In the genomic region with DNA sequence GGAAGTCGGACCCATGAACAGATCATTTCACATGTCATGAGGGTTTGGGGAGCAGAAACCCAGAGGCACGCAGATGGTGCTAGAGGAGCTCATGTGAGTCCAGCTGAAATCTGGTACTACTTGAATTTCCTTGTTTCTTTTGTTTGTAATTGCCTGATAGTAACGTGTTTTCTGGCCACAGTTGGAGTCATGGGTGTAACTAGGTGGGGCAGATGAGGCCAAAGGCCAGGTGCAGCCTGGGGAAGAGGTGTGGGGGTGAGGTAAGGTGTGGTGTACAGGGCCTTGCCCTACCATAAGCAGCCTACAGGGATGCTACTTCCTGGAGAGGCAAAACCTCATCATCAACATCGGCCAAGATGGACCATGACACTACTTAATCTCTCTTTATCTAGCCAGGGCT, we compare ENCODE assay signal across 25 cellular contexts.
DNase-seq lines count a peak whose midpoint lies in the region; ATAC-seq, FAIRE-seq and TF ChIP-seq lines count a peak whose summit lies in the region.
"Had no signal": no experiment of that assay in that cellular context is flagged by ENCODE, and none has a peak within 500 bp of the region (broad histone marks: within the 10 kb centered on the region; RNA-seq: fewer than 3 reads in every experiment).

No MANE protein-coding gene starts in this region.

- DNase-seq in HT-29 (ENCODE audit: low spot score): peak; percentile 44
- peak in 2 of 4 experiments; percentile 10 to 18 for DNase-seq in K562 (ENCODE audit: extremely low read depth in 1 of 4, low spot score in 3 of 4)
- DNase-seq in mucosa of descending colon: peak; percentile 79 to 87 (median 85)
- no peak for DNase-seq in type B pancreatic cell (ENCODE audit: extremely low spot score, unreplicated experiment)
- DNase-seq in tibial nerve (ENCODE audit: low spot score in 2 of 2): no peak
- DNase-seq in gastrocnemius medialis: no peak
- DNase-seq in prostate gland (ENCODE audit: low spot score): no peak
- DNase-seq: activated CD4-positive, alpha-beta T cell treated with anti-CD3 and anti-CD28 coated beads, Interleukin-2, amount 50 U/mL, for 1 hour; activated CD4-positive, CD25-positive, alpha-beta regulatory T cell; activated effector memory CD4-positive, alpha-beta T cell treated with Interleukin-2 at 50 U/mL for 16 hours; activated T-cell treated with anti-CD3 and anti-CD28 coated beads, Interleukin-2, amount 50 U/mL, for 1 hour; amygdala; brain microvascular endothelial cell; DMS79; GDM1; left ventricle myocardium superior; NCI-H2107; stimulated activated naive CD4-positive, alpha-beta T cell; T-helper 1 cell had no signal

- TF ChIP-seq EP300 in K562 (IDR thresholded peaks at IDR 0.05; ENCODE audit: low read length) (no peak), tibial nerve (IDR thresholded peaks at IDR 0.05) (no peak)

- H3K36me3 ChIP-seq in K562 (ENCODE audit: control insufficient read depth, insufficient read depth, low read length): no peaks in the 10 kb centered on the region
- no peaks in the 10 kb centered on the region for H3K36me3 ChIP-seq in mucosa of descending colon (ENCODE audit: low read depth)
- no peaks in the 10 kb centered on the region for H3K36me3 ChIP-seq in tibial nerve
- no peaks in the 10 kb centered on the region for H3K36me3 ChIP-seq in gastrocnemius medialis
- H3K36me3 ChIP-seq in prostate gland: no peaks in the 10 kb centered on the region
- H3K36me3 ChIP-seq: brain microvascular endothelial cell had no signal

- BruUV-seq in K562 (replicated peaks; lab: Mats Ljungman, UMichigan): no TSS peak

- peak overlapping the region; percentile 31 for H3K4me3 Mint-ChIP-seq in type B pancreatic cell
- H3K4me3 Mint-ChIP-seq: natural killer cell treated with Interleukin-12 subunit alpha and Interleukin-12 subunit beta and Interleukin-15 and Interleukin-18, amount 100 ng/mL, for 72 hours had no signal

- H3K9me3 ChIP-seq in K562 (replicated peaks; ENCODE audit: control insufficient read depth, insufficient read depth, low read depth, low read length) (no peaks in the 10 kb centered on the region), mucosa of descending colon (no peaks in the 10 kb centered on the region), tibial nerve (no peaks in the 10 kb centered on the region), gastrocnemius medialis (no peaks in the 10 kb centered on the region), prostate gland (no peaks in the 10 kb centered on the region)

- H3K4me3 ChIP-seq in K562: no peak overlapping the region
- H3K4me3 ChIP-seq in mucosa of descending colon: no peak overlapping the region
- H3K4me3 ChIP-seq in tibial nerve: no peak overlapping the region
- H3K4me3 ChIP-seq in gastrocnemius medialis: no peak overlapping the region
- no peak overlapping the region for H3K4me3 ChIP-seq in prostate gland
- H3K4me3 ChIP-seq: skin epidermis had no signal

- peaks cover 2% of the 10 kb centered on the region for H3K27me3 Mint-ChIP-seq in type B pancreatic cell

- no peaks in the 10 kb centered on the region for H4K20me1 ChIP-seq in K562 (replicated peaks; ENCODE audit: control insufficient read depth, insufficient read depth, low read length)

- 0 out of 2 replicates have a peak overlapping the region, but pooled peaks have one; percentile 34 for H3K4me2 ChIP-seq in K562 (ENCODE audit: insufficient read depth, low read length)

- POLR2A ChIA-PET in K562 (lab: Yijun Ruan, JAX): interaction anchor here (1.2 to 2.2 kb wide), 2 partner anchors 11 to 430 kb away, joined by 4 to 11 read pairs; no protein-coding TSS in a partner anchor

- peak overlapping the region; percentile 97 for H3K27ac Mint-ChIP-seq in type B pancreatic cell
- H3K27ac Mint-ChIP-seq: activated naive CD4-positive, alpha-beta T cell treated with anti-CD3 and anti-CD28 coated beads, Interleukin-2, amount 50 U/mL, for 72 hours had no signal

- no peaks in the 10 kb centered on the region for H3K79me2 ChIP-seq in K562 (ENCODE audit: control insufficient read depth, insufficient read depth, low read length)

- TF ChIP-seq POLR2A in K562 (conservative IDR thresholded peaks at IDR 0.05): no peak
- TF ChIP-seq POLR2A in tibial nerve (IDR thresholded peaks at IDR 0.05): no peak
- TF ChIP-seq POLR2A in gastrocnemius medialis (IDR thresholded peaks at IDR 0.05): no peak
- TF ChIP-seq POLR2A in prostate gland (IDR thresholded peaks at IDR 0.05): no peak

- in situ Hi-C loops in K562 (cut with MboI): no loop called here
- in situ Hi-C loops in gastrocnemius medialis (cut with MboI; ENCODE audit: low sequenced_read_pairs in 4 of 4): no loop called here

- intact Hi-C loops in K562 (cut with micrococcal nuclease): no loop called here
- intact Hi-C loops in mucosa of descending colon (cut with DNase I, micrococcal nuclease): loop anchor here in 1 of 2 donors (2.0 to 5.0 kb wide), 2 partner anchors 83 to 441 kb away; no protein-coding TSS in a partner anchor
- intact Hi-C loops in gastrocnemius medialis (cut with DNase I; ENCODE audit: low total_unique reads): no loop called here
- intact Hi-C loops in prostate gland (cut with DNase I): no loop called here

- CTCF ChIA-PET in K562 (lab: Yijun Ruan, JAX; ENCODE audit: low intra/inter-chr PET ratio): no interaction called here

- H3K27me3 ChIP-seq in K562 (ENCODE audit: control insufficient read depth in 2 of 2, insufficient read depth in 2 of 2, low read length in 2 of 2) (no peaks in the 10 kb centered on the region), tibial nerve (no peaks in the 10 kb centered on the region), gastrocnemius medialis (no peaks in the 10 kb centered on the region), prostate gland (replicated peaks; ENCODE audit: insufficient read depth) (no peaks in the 10 kb centered on the region)
- H3K27me3 ChIP-seq: brain microvascular endothelial cell had no signal

- peaks cover 23% of the 10 kb centered on the region for H3K9me3 Mint-ChIP-seq in type B pancreatic cell
- H3K9me3 Mint-ChIP-seq: natural killer cell treated with Interleukin-12 subunit alpha and Interleukin-12 subunit beta and Interleukin-15 and Interleukin-18, amount 100 ng/mL, for 72 hours had no signal

- H3K4me1 Mint-ChIP-seq in type B pancreatic cell (ENCODE audit: unreplicated experiment): peaks cover 31% of the 10 kb centered on the region

- 45% methylated on average over 4 of the region's 4 CpGs for WGBS in K562 (ENCODE audit: insufficient coverage, low coverage, missing lambda C conversion rate)
- 82 to 89% methylated on average over 4 of the region's 4 CpGs for WGBS in tibial nerve, 2 donors
- 82% methylated on average over 4 of the region's 4 CpGs for WGBS in prostate gland

- peaks cover 15 to 20% of the 10 kb centered on the region in 2 experiments for H3K4me1 ChIP-seq in K562 (replicated peaks in 1 of 2; ENCODE audit: control insufficient read depth in 2 of 2, insufficient read depth in 2 of 2, low read length in 2 of 2)
- peaks cover 19% of the 10 kb centered on the region for H3K4me1 ChIP-seq in mucosa of descending colon (ENCODE audit: low read depth)
- H3K4me1 ChIP-seq in tibial nerve: no peaks in the 10 kb centered on the region
- peaks cover 0 to under 1% of the 10 kb centered on the region in 2 donors for H3K4me1 ChIP-seq in gastrocnemius medialis
- peaks cover 7% of the 10 kb centered on the region for H3K4me1 ChIP-seq in prostate gland (replicated peaks)

- no peak overlapping the region for H3K27ac ChIP-seq in K562 (ENCODE audit: extremely low read depth, low read depth, low read length)
- no peak overlapping the region for H3K27ac ChIP-seq in tibial nerve
- no peak overlapping the region for H3K27ac ChIP-seq in gastrocnemius medialis
- H3K27ac ChIP-seq in prostate gland: no peak overlapping the region
- H3K27ac ChIP-seq: brain microvascular endothelial cell had no signal

- 0 out of 2 replicates have a peak overlapping the region, but pooled peaks have one; percentile 27 for H2AFZ ChIP-seq in K562 (ENCODE audit: low read depth, low read length)

- no peak for TF ChIP-seq RAD21 in K562 (CRISPR knock-in tag; conservative IDR thresholded peaks at IDR 0.05 in 1 of 2, IDR thresholded peaks at IDR 0.05 in 1 of 2)

- FAIRE-seq in K562 (lab: Jason Lieb, UNC): no peak
- FAIRE-seq: endothelial cell of umbilical vein, islet of Langerhans had no signal

- ATAC-seq in K562 (peak; percentile 41), mucosa of descending colon (peak; percentile 91), gastrocnemius medialis (no peak)
- ATAC-seq: activated naive CD4-positive, alpha-beta T cell treated with anti-CD3 and anti-CD28 coated beads, Interleukin-2, amount 50 U/mL, for 72 hours; HCT116; left ventricle myocardium superior; natural killer cell treated with Interleukin-12 subunit alpha and Interleukin-12 subunit beta and Interleukin-15 and Interleukin-18, amount 100 ng/mL, for 72 hours had no signal

- H3K9ac ChIP-seq in K562 (ENCODE audit: insufficient read depth in 1 of 2, low read depth in 2 of 2, low read length in 2 of 2): no peak overlapping the region

- TF ChIP-seq CTCF in K562 (IDR thresholded peaks at IDR 0.05 in 2 of 3, conservative IDR thresholded peaks at IDR 0.05 in 1 of 3; ENCODE audit: insufficient read depth in 2 of 3, low read depth in 1 of 3, low read length in 3 of 3) (no peak), mucosa of descending colon (IDR thresholded peaks at IDR 0.05) (peak; percentile 19), type B pancreatic cell (conservative IDR thresholded peaks at IDR 0.05) (no peak), tibial nerve (IDR thresholded peaks at IDR 0.05) (no peak), gastrocnemius medialis (IDR thresholded peaks at IDR 0.05 in 4 of 5, conservative IDR thresholded peaks at IDR 0.05 in 1 of 5) (no peak), prostate gland (IDR thresholded peaks at IDR 0.05) (no peak)

- no peaks in the 10 kb centered on the region for H3K36me3 Mint-ChIP-seq in type B pancreatic cell
- H3K36me3 Mint-ChIP-seq: natural killer cell treated with Interleukin-12 subunit alpha and Interleukin-12 subunit beta and Interleukin-15 and Interleukin-18, amount 100 ng/mL, for 72 hours had no signal

- H3K9me1 ChIP-seq in K562 (ENCODE audit: control insufficient read depth, insufficient read depth, low read length): no peaks in the 10 kb centered on the region

TF ChIP-seq in K562, 482 proteins besides CTCF, POLR2A, EP300 and RAD21:
- TF ChIP-seq HMG20B (CRISPR knock-in tag; IDR thresholded peaks at IDR 0.05) (no peak), ZNF76 (CRISPR knock-in tag; IDR thresholded peaks at IDR 0.05; ENCODE audit: borderline replicate concordance) (no peak), ZNF507 (tag; conservative IDR thresholded peaks at IDR 0.05) (no peak), PHF20 (IDR thresholded peaks at IDR 0.05; ENCODE audit: partially characterized antibody) (no peak), USF2 (CRISPR knock-in tag; IDR thresholded peaks at IDR 0.05) (no peak)
TF ChIP-seq in K562: peak in this region for 0.

Comparison
In these comparisons a context has a peak if more than half of its experiments do, and no peak if none do; other contexts are left out.
1. DNase-seq: peak in HT-29 (single experiment) and mucosa of descending colon (3 of 3); none in type B pancreatic cell (single experiment), tibial nerve (0 of 2), gastrocnemius medialis (0 of 2) and prostate gland (single experiment).
2. ATAC-seq: peak in K562 (single experiment) and mucosa of descending colon (single experiment); none in gastrocnemius medialis (0 of 2).